Comparison of ENCODE assay signal across 20 cellular contexts in the genomic region with DNA sequence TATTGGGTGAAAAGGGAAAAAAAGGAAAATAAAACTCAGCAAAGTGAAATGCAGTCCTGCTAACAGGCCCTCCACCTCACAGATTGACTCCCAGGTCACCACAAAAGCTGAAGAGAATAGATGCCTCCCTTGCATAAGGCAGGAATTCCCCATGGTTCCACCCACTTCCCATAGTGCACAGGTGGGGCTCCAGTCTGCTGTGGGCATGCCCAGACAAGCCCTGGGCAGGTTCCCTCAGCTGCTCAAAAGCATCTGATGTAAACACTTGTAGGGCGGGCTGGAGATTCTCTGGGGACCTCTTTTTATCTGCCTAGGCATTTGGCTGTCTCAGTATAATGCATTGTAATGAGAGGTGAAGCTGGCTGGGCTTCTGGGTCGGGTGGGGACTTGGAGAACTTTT.
DNase-seq lines count a peak whose midpoint lies in the region; ATAC-seq, FAIRE-seq and TF ChIP-seq lines count a peak whose summit lies in the region.
"Had no signal": no experiment of that assay in that cellular context is flagged by ENCODE, and none has a peak within 500 bp of the region (broad histone marks: within the 10 kb centered on the region; RNA-seq: fewer than 3 reads in every experiment).

No MANE protein-coding gene starts in this region.

- H3K4me3 Mint-ChIP-seq in astrocyte (ENCODE audit: unreplicated experiment) = no peak overlapping the region
- H3K4me3 Mint-ChIP-seq: activated CD4-positive, alpha-beta memory T cell treated with anti-CD3 and anti-CD28 coated beads, Interleukin-2, amount 10 ng/mL, durations not matched to agents 7 days and 5 days; IgD-negative memory B cell had no signal

- ATAC-seq in GM21723 (IDR thresholded peaks at IDR 0.05; ENCODE audit: unreplicated experiment) (peak; percentile 56), HG03565 (IDR thresholded peaks at IDR 0.05; ENCODE audit: unreplicated experiment) (peak; percentile 65)
- ATAC-seq: left lobe of liver had no signal

- H3K27me3 ChIP-seq in astrocyte (ENCODE audit: insufficient read depth, low read length) = no peaks in the 10 kb centered on the region
- H3K27me3 ChIP-seq: colonic mucosa, hepatocyte, spleen had no signal

- DNase-seq in ELF-1 (ENCODE audit: low read depth, low spot score) = peak; percentile 1
- DNase-seq in astrocyte (ENCODE audit: low read depth) = no peak
- DNase-seq in Kasumi-1 (lab: John Stamatoyannopoulos, UW) = no peak
- no peak for DNase-seq in effector CD4-positive, alpha-beta T cell
- no peak for DNase-seq in OCI-LY7 (ENCODE audit: low spot score)
- no peak for DNase-seq in NCI-H2029 (lab: John Stamatoyannopoulos, UW)
- DNase-seq: activated CD4-positive, alpha-beta memory T cell treated with anti-CD3 and anti-CD28 coated beads, Interleukin-2, amount 10 ng/mL, durations not matched to agents 7 days and 5 days; activated effector memory CD4-positive, alpha-beta T cell treated with Interleukin-2 at 50 U/mL for 16 hours; Calu3; colonic mucosa; NCI-H82; Right ventricle myocardium superior; spleen; T1000 had no signal

- H3K9me3 ChIP-seq in astrocyte (ENCODE audit: insufficient read depth, low read depth, low read length) (no peaks in the 10 kb centered on the region), OCI-LY7 (ENCODE audit: low read length) (no peaks in the 10 kb centered on the region; the same call in 1 of the 2 replicates)
- H3K9me3 ChIP-seq: colonic mucosa had no signal

- H3K9me3 Mint-ChIP-seq in astrocyte (ENCODE audit: unreplicated experiment) = peaks cover 7% of the 10 kb centered on the region

- no TSS peak for BruUV-seq in OCI-LY7 (replicated peaks; lab: Mats Ljungman, UMichigan)

- H3K79me2 ChIP-seq in astrocyte (ENCODE audit: insufficient read depth, low read length) (no peaks in the 10 kb centered on the region), OCI-LY7 (ENCODE audit: insufficient read depth, low read depth, low read length) (no peaks in the 10 kb centered on the region)
- H3K79me2 ChIP-seq: hepatocyte, parathyroid adenoma had no signal

- H3K27ac ChIP-seq in astrocyte (ENCODE audit: low read depth, low read length) (no peak overlapping the region), OCI-LY7 (ENCODE audit: low read depth, low read length, poor library complexity, severe bottlenecking) (no peak overlapping the region)
- H3K27ac ChIP-seq: colonic mucosa, hepatocyte, parathyroid adenoma, spleen had no signal

- H3K9me2 ChIP-seq in OCI-LY7 (ENCODE audit: insufficient read depth, low read length) = no peaks in the 10 kb centered on the region

- no peak overlapping the region for H2AFZ ChIP-seq in astrocyte (ENCODE audit: low read depth, low read length)
- no peak overlapping the region for H2AFZ ChIP-seq in OCI-LY7 (ENCODE audit: low read length)
- H2AFZ ChIP-seq: hepatocyte, parathyroid adenoma had no signal

- H3K4me2 ChIP-seq in astrocyte (ENCODE audit: low read length) = no peak overlapping the region
- no peak overlapping the region for H3K4me2 ChIP-seq in OCI-LY7 (ENCODE audit: low read length)
- H3K4me2 ChIP-seq: hepatocyte had no signal

- no peak overlapping the region for H3K9ac ChIP-seq in astrocyte (ENCODE audit: low read length)
- H3K9ac ChIP-seq: parathyroid adenoma had no signal

- H4K20me1 ChIP-seq in astrocyte (ENCODE audit: insufficient read depth, low read length) = no peaks in the 10 kb centered on the region
- no peaks in the 10 kb centered on the region for H4K20me1 ChIP-seq in OCI-LY7 (ENCODE audit: insufficient read depth, low read length)

- H3K27ac Mint-ChIP-seq in astrocyte (ENCODE audit: unreplicated experiment) = peak overlapping the region; percentile 7
- H3K27ac Mint-ChIP-seq: activated CD4-positive, alpha-beta memory T cell treated with anti-CD3 and anti-CD28 coated beads, Interleukin-2, amount 10 ng/mL, durations not matched to agents 7 days and 5 days; IgD-negative memory B cell had no signal

- intact Hi-C loops in OCI-LY7 (cut with micrococcal nuclease; ENCODE audit: unreplicated experiment) = no loop called here

- no peaks in the 10 kb centered on the region for H3K36me3 ChIP-seq in astrocyte (ENCODE audit: insufficient read depth, low read length)
- H3K36me3 ChIP-seq in OCI-LY7 (ENCODE audit: insufficient read depth, low read length) = no peaks in the 10 kb centered on the region
- H3K36me3 ChIP-seq: colonic mucosa, spleen had no signal

- no peak overlapping the region for H3K4me3 ChIP-seq in astrocyte (ENCODE audit: insufficient read depth, low read depth, low read length)
- H3K4me3 ChIP-seq in OCI-LY7 (ENCODE audit: low read depth, low read length, poor library complexity, severe bottlenecking) = no peak overlapping the region
- H3K4me3 ChIP-seq: colonic mucosa, hepatocyte, spleen had no signal

- no peaks in the 10 kb centered on the region for H3K4me1 Mint-ChIP-seq in astrocyte (ENCODE audit: low read depth, unreplicated experiment)
- H3K4me1 Mint-ChIP-seq: activated CD4-positive, alpha-beta memory T cell treated with anti-CD3 and anti-CD28 coated beads, Interleukin-2, amount 10 ng/mL, durations not matched to agents 7 days and 5 days; IgD-negative memory B cell had no signal

- POLR2A ChIA-PET in OCI-LY7 (lab: Charles Lee) = no interaction called here

- CTCF ChIA-PET in OCI-LY7 (lab: Charles Lee; ENCODE audit: unreplicated experiment) = no interaction called here

- FAIRE-seq in astrocyte (lab: Jason Lieb, UNC) = no peak

- TF ChIP-seq CTCF in astrocyte (IDR thresholded peaks at IDR 0.05; ENCODE audit: insufficient read depth, low read depth, low read length) (no peak), OCI-LY7 (conservative IDR thresholded peaks at IDR 0.05; ENCODE audit: low read length) (no peak)

- H3K36me3 Mint-ChIP-seq in astrocyte (ENCODE audit: low read depth, unreplicated experiment) = peaks cover 2% of the 10 kb centered on the region
- H3K36me3 Mint-ChIP-seq: IgD-negative memory B cell had no signal

- H3K27me3 Mint-ChIP-seq in astrocyte (ENCODE audit: low read depth, unreplicated experiment) = no peaks in the 10 kb centered on the region
- H3K27me3 Mint-ChIP-seq: activated CD4-positive, alpha-beta memory T cell treated with anti-CD3 and anti-CD28 coated beads, Interleukin-2, amount 10 ng/mL, durations not matched to agents 7 days and 5 days; IgD-negative memory B cell had no signal

- H3K4me1 ChIP-seq in astrocyte (ENCODE audit: insufficient read depth, low read length) (no peaks in the 10 kb centered on the region), OCI-LY7 (ENCODE audit: insufficient read depth, low read length, poor library complexity, severe bottlenecking) (no peaks in the 10 kb centered on the region)
- H3K4me1 ChIP-seq: colonic mucosa, parathyroid adenoma, spleen had no signal
